ENCODE assay signal across 22 cellular contexts in the genomic region with DNA sequence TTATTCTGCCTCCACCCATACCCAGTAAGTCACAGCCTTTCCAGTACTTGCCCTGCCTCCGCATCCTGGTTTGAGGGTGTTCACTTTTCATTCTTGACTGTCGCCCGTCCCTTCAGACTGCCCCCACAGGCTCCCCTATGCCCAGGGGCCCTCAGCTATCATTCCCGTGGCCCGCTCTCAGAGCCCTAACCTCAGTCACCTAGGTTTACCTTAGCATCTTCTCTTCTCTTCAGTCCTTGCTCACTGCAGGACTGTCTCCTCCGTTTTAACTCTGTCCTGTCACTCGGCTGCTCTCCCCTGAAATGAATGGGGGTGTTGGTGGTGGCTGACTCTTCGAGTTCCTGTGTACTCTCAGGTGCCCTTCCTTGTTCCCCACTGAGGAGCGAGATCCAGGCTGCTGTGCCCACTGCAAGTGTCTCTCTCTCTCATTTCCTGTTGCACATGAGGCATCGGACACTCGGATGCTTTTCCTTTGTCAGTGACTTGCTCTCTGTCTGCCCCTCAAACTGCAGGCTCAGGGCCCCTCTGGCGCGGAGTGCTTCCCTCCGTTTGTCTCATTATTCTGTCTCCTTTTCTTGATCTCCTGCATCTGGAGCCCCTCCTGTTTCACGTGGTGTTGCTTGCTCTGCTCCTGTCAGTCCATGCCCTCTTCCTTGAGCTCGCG.
"Had no signal": no experiment of that assay in that cellular context is flagged by ENCODE, and none has a peak within 500 bp of the region (broad histone marks: within the 10 kb centered on the region; RNA-seq: fewer than 3 reads in every experiment).

No MANE protein-coding gene starts in this region.

- H3K4me1 ChIP-seq: left ventricle myocardium inferior, suprapubic skin, tibial nerve had no signal

- H3K27ac Mint-ChIP-seq: activated CD8-positive, alpha-beta T cell treated with anti-CD3 and anti-CD28 coated beads, Interleukin-2, amount 10 ng/mL, durations not matched to agents 7 days and 5 days; activated naive CD4-positive, alpha-beta T cell treated with anti-CD3 and anti-CD28 coated beads, Interleukin-2, amount 10 ng/mL, durations not matched to agents 7 days and 5 days; activated T-cell treated with anti-CD3 and anti-CD28 coated beads, Interleukin-2, amount 50 U/mL, for 24 hours; activated T-helper 17 cell treated with anti-CD3 and anti-CD28 coated beads, Interleukin-2, amount 50 U/mL, for 72 hours; natural killer cell treated with Interleukin-12 subunit alpha and Interleukin-12 subunit beta and Interleukin-15 and Interleukin-18, amount 100 ng/mL, for 72 hours; stimulated activated effector memory CD8-positive, alpha-beta T cell treated with anti-CD3 and anti-CD28 coated beads, Interleukin-12 subunit alpha, Interleukin-12 subunit beta, amount 100 ng/mL, for 72 hours; stimulated activated naive CD8-positive, alpha-beta T cell treated with anti-CD3 and anti-CD28 coated beads, Interleukin-15, amount 100 ng/mL, for 72 hours had no signal

- DNase-seq: activated CD4-positive, alpha-beta T cell treated with anti-CD3 and anti-CD28 coated beads, Interleukin-2, amount 50 U/mL, for 1 hour; activated CD4-positive, CD25-positive, alpha-beta regulatory T cell treated with anti-CD3 and anti-CD28 coated beads, Interleukin-2, amount 50 U/mL, for 72 hours; activated CD8-positive, alpha-beta T cell treated with anti-CD3 and anti-CD28 coated beads, Interleukin-2, amount 10 ng/mL, durations not matched to agents 7 days and 5 days; activated naive CD4-positive, alpha-beta T cell treated with anti-CD3 and anti-CD28 coated beads, Interleukin-2, amount 10 ng/mL, durations not matched to agents 7 days and 5 days; activated T-cell treated with anti-CD3 and anti-CD28 coated beads, Interleukin-2, amount 50 U/mL, for 24 hours; amygdala; cerebellar nuclear complex; cortex of kidney; erythroblast; foreskin fibroblast; kidney glomerular epithelial cell; left ventricle myocardium inferior; nucleus accumbens; stimulated activated CD4-positive, alpha-beta T cell treated with anti-CD3 and anti-CD28 coated beads, Interleukin-1b, Interleukin-23, amount 100 ng/mL, for 48 hours; stimulated activated naive CD8-positive, alpha-beta T cell treated with anti-CD3 and anti-CD28 coated beads, Interleukin-15, amount 100 ng/mL, for 72 hours; T-helper 1 cell had no signal

- H3K4me3 ChIP-seq: left ventricle myocardium inferior, suprapubic skin, tibial nerve had no signal

- H3K4me1 Mint-ChIP-seq: activated naive CD4-positive, alpha-beta T cell treated with anti-CD3 and anti-CD28 coated beads, Interleukin-2, amount 10 ng/mL, durations not matched to agents 7 days and 5 days; activated T-helper 17 cell treated with anti-CD3 and anti-CD28 coated beads, Interleukin-2, amount 50 U/mL, for 72 hours; stimulated activated effector memory CD8-positive, alpha-beta T cell treated with anti-CD3 and anti-CD28 coated beads, Interleukin-12 subunit alpha, Interleukin-12 subunit beta, amount 100 ng/mL, for 72 hours; stimulated activated naive CD8-positive, alpha-beta T cell treated with anti-CD3 and anti-CD28 coated beads, Interleukin-15, amount 100 ng/mL, for 72 hours had no signal

- H3K27ac ChIP-seq: left ventricle myocardium inferior, suprapubic skin, tibial nerve, WERI-Rb-1 had no signal

- H3K36me3 ChIP-seq: left ventricle myocardium inferior, suprapubic skin, tibial nerve had no signal

- H3K27me3 ChIP-seq: tibial nerve had no signal

- H3K4me3 Mint-ChIP-seq: activated CD8-positive, alpha-beta T cell treated with anti-CD3 and anti-CD28 coated beads, Interleukin-2, amount 10 ng/mL, durations not matched to agents 7 days and 5 days; activated naive CD4-positive, alpha-beta T cell treated with anti-CD3 and anti-CD28 coated beads, Interleukin-2, amount 10 ng/mL, durations not matched to agents 7 days and 5 days; activated T-cell treated with anti-CD3 and anti-CD28 coated beads, Interleukin-2, amount 50 U/mL, for 24 hours; activated T-helper 17 cell treated with anti-CD3 and anti-CD28 coated beads, Interleukin-2, amount 50 U/mL, for 72 hours; natural killer cell treated with Interleukin-12 subunit alpha and Interleukin-12 subunit beta and Interleukin-15 and Interleukin-18, amount 100 ng/mL, for 72 hours; stimulated activated effector memory CD8-positive, alpha-beta T cell treated with anti-CD3 and anti-CD28 coated beads, Interleukin-12 subunit alpha, Interleukin-12 subunit beta, amount 100 ng/mL, for 72 hours; stimulated activated naive CD8-positive, alpha-beta T cell treated with anti-CD3 and anti-CD28 coated beads, Interleukin-15, amount 100 ng/mL, for 72 hours had no signal

- ATAC-seq: activated CD8-positive, alpha-beta T cell treated with anti-CD3 and anti-CD28 coated beads, Interleukin-2, amount 10 ng/mL, durations not matched to agents 7 days and 5 days; activated T-helper 17 cell treated with anti-CD3 and anti-CD28 coated beads, Interleukin-2, amount 50 U/mL, for 72 hours; natural killer cell treated with Interleukin-12 subunit alpha and Interleukin-12 subunit beta and Interleukin-15 and Interleukin-18, amount 100 ng/mL, for 72 hours; stimulated activated effector memory CD8-positive, alpha-beta T cell treated with anti-CD3 and anti-CD28 coated beads, Interleukin-12 subunit alpha, Interleukin-12 subunit beta, amount 100 ng/mL, for 72 hours; stimulated activated naive CD8-positive, alpha-beta T cell treated with anti-CD3 and anti-CD28 coated beads, Interleukin-15, amount 100 ng/mL, for 72 hours had no signal

- H3K9me3 Mint-ChIP-seq: activated naive CD4-positive, alpha-beta T cell treated with anti-CD3 and anti-CD28 coated beads, Interleukin-2, amount 10 ng/mL, durations not matched to agents 7 days and 5 days; activated T-cell treated with anti-CD3 and anti-CD28 coated beads, Interleukin-2, amount 50 U/mL, for 24 hours; natural killer cell treated with Interleukin-12 subunit alpha and Interleukin-12 subunit beta and Interleukin-15 and Interleukin-18, amount 100 ng/mL, for 72 hours; stimulated activated effector memory CD8-positive, alpha-beta T cell treated with anti-CD3 and anti-CD28 coated beads, Interleukin-12 subunit alpha, Interleukin-12 subunit beta, amount 100 ng/mL, for 72 hours had no signal

- H3K36me3 Mint-ChIP-seq: activated naive CD4-positive, alpha-beta T cell treated with anti-CD3 and anti-CD28 coated beads, Interleukin-2, amount 10 ng/mL, durations not matched to agents 7 days and 5 days; natural killer cell treated with Interleukin-12 subunit alpha and Interleukin-12 subunit beta and Interleukin-15 and Interleukin-18, amount 100 ng/mL, for 72 hours; stimulated activated effector memory CD8-positive, alpha-beta T cell treated with anti-CD3 and anti-CD28 coated beads, Interleukin-12 subunit alpha, Interleukin-12 subunit beta, amount 100 ng/mL, for 72 hours had no signal
